In genomic region chr12:115504241-115504941, GRCh38 we compare ENCODE assay signal across 12 cellular contexts.
DNase-seq lines count a peak whose midpoint lies in the region; ATAC-seq and TF ChIP-seq lines count a peak whose summit lies in the region.
"Had no signal": no experiment of that assay in that cellular context is flagged by ENCODE, and none has a peak within 500 bp of the region (broad histone marks: within the 10 kb centered on the region; RNA-seq: fewer than 3 reads in every experiment).

No MANE protein-coding gene starts in this region.

- peak overlapping the region; percentile 70 for H3K27ac Mint-ChIP-seq in activated CD8-positive, alpha-beta T cell treated with anti-CD3 and anti-CD28 coated beads, Interleukin-2, amount 10 ng/mL, durations not matched to agents 7 days and 5 days
- no peak overlapping the region for H3K27ac Mint-ChIP-seq in activated CD8-positive, alpha-beta T cell treated with anti-CD3 and anti-CD28 coated beads for 36 hours

- no peaks in the 10 kb centered on the region for H3K27me3 Mint-ChIP-seq in activated CD8-positive, alpha-beta T cell treated with anti-CD3 and anti-CD28 coated beads, Interleukin-2, amount 10 ng/mL, durations not matched to agents 7 days and 5 days (ENCODE audit: low read depth)
- no peaks in the 10 kb centered on the region for H3K27me3 Mint-ChIP-seq in activated CD8-positive, alpha-beta T cell treated with anti-CD3 and anti-CD28 coated beads for 36 hours

- no peaks in the 10 kb centered on the region for H3K9me3 Mint-ChIP-seq in activated CD8-positive, alpha-beta T cell treated with anti-CD3 and anti-CD28 coated beads, Interleukin-2, amount 10 ng/mL, durations not matched to agents 7 days and 5 days (ENCODE audit: insufficient read depth)
- H3K9me3 Mint-ChIP-seq in activated CD8-positive, alpha-beta T cell treated with anti-CD3 and anti-CD28 coated beads for 36 hours = no peaks in the 10 kb centered on the region

- peaks cover 5% of the 10 kb centered on the region for H3K4me1 Mint-ChIP-seq in activated CD8-positive, alpha-beta T cell treated with anti-CD3 and anti-CD28 coated beads, Interleukin-2, amount 10 ng/mL, durations not matched to agents 7 days and 5 days (ENCODE audit: low read depth)
- H3K4me1 Mint-ChIP-seq in activated CD8-positive, alpha-beta T cell treated with anti-CD3 and anti-CD28 coated beads for 36 hours (ENCODE audit: low read depth) = no peaks in the 10 kb centered on the region

- POLR2A ChIA-PET in activated CD8-positive, alpha-beta T cell treated with anti-CD3 and anti-CD28 coated beads, Interleukin-2, amount 10 ng/mL, durations not matched to agents 7 days and 5 days (lab: Charles Lee) = no interaction called here
- POLR2A ChIA-PET in activated CD8-positive, alpha-beta T cell treated with anti-CD3 and anti-CD28 coated beads for 36 hours (lab: Charles Lee) = no interaction called here

- no peaks in the 10 kb centered on the region for H3K36me3 ChIP-seq in brain microvascular endothelial cell (replicated peaks)

- ATAC-seq in activated CD8-positive, alpha-beta T cell treated with anti-CD3 and anti-CD28 coated beads, Interleukin-2, amount 10 ng/mL, durations not matched to agents 7 days and 5 days = no peak
- no peak for ATAC-seq in activated CD8-positive, alpha-beta T cell treated with anti-CD3 and anti-CD28 coated beads for 36 hours
- ATAC-seq in HG03103 (IDR thresholded peaks at IDR 0.05; ENCODE audit: low read depth, unreplicated experiment) = peak; percentile 88

- CTCF ChIA-PET in activated CD8-positive, alpha-beta T cell treated with anti-CD3 and anti-CD28 coated beads, Interleukin-2, amount 10 ng/mL, durations not matched to agents 7 days and 5 days (lab: Charles Lee) = no interaction called here
- CTCF ChIA-PET in activated CD8-positive, alpha-beta T cell treated with anti-CD3 and anti-CD28 coated beads for 36 hours (lab: Charles Lee) = no interaction called here

- intact Hi-C loops in activated CD8-positive, alpha-beta T cell treated with anti-CD3 and anti-CD28 coated beads for 36 hours (cut with micrococcal nuclease) = no loop called here

- no peak for TF ChIP-seq CTCF in activated CD8-positive, alpha-beta T cell treated with anti-CD3 and anti-CD28 coated beads for 36 hours (IDR thresholded peaks at IDR 0.05)
- no peak for TF ChIP-seq CTCF in brain microvascular endothelial cell (IDR thresholded peaks at IDR 0.05; ENCODE audit: low read depth, low read length, missing control alignments)

- H3K4me3 Mint-ChIP-seq in activated CD8-positive, alpha-beta T cell treated with anti-CD3 and anti-CD28 coated beads, Interleukin-2, amount 10 ng/mL, durations not matched to agents 7 days and 5 days = no peak overlapping the region
- H3K4me3 Mint-ChIP-seq in activated CD8-positive, alpha-beta T cell treated with anti-CD3 and anti-CD28 coated beads for 36 hours = no peak overlapping the region

- no peak overlapping the region for H3K4me3 ChIP-seq in brain microvascular endothelial cell (ENCODE audit: low read depth, low read length)

- H3K27ac ChIP-seq in substantia nigra (ENCODE audit: low read depth, low read length, poor library complexity, severe bottlenecking) = peak overlapping the region; percentile 49
- H3K27ac ChIP-seq in brain microvascular endothelial cell = no peak overlapping the region
- H3K27ac ChIP-seq: 22Rv1 had no signal

- no peak for DNase-seq in activated CD8-positive, alpha-beta T cell treated with anti-CD3 and anti-CD28 coated beads, Interleukin-2, amount 10 ng/mL, durations not matched to agents 7 days and 5 days
- no peak for DNase-seq in activated CD8-positive, alpha-beta T cell treated with anti-CD3 and anti-CD28 coated beads for 36 hours
- DNase-seq in dermis blood vessel endothelial cell (peak; percentile 41), substantia nigra (lab: John Stamatoyannopoulos, UW) (peak in 8 of 49 donors; percentile 7 to 20 (median 11)), foreskin melanocyte (no peak), brain microvascular endothelial cell (no peak)
- no peak for DNase-seq in stimulated activated CD4-positive, alpha-beta T cell treated with anti-CD3 and anti-CD28 coated beads, Interleukin-15, amount 100 ng/mL, for 24 hours
- DNase-seq: effector memory CD4-positive, alpha-beta T cell; kidney; stimulated activated CD4-positive, alpha-beta T cell treated with anti-CD3 and anti-CD28 coated beads, Interleukin-1b, Interleukin-23, amount 100 ng/mL, for 48 hours had no signal

- in situ Hi-C loops in brain microvascular endothelial cell (cut with HindIII; ENCODE audit: low pct_ligation_motif_present, low sequenced_read_pairs) = no loop called here

- no peaks in the 10 kb centered on the region for H3K36me3 Mint-ChIP-seq in activated CD8-positive, alpha-beta T cell treated with anti-CD3 and anti-CD28 coated beads, Interleukin-2, amount 10 ng/mL, durations not matched to agents 7 days and 5 days (ENCODE audit: low read depth)
- H3K36me3 Mint-ChIP-seq in activated CD8-positive, alpha-beta T cell treated with anti-CD3 and anti-CD28 coated beads for 36 hours (ENCODE audit: low read depth) = no peaks in the 10 kb centered on the region

- H3K27me3 ChIP-seq in brain microvascular endothelial cell (replicated peaks) = no peaks in the 10 kb centered on the region
